9 cellular contexts compared by ENCODE assay signal in the genomic region with DNA sequence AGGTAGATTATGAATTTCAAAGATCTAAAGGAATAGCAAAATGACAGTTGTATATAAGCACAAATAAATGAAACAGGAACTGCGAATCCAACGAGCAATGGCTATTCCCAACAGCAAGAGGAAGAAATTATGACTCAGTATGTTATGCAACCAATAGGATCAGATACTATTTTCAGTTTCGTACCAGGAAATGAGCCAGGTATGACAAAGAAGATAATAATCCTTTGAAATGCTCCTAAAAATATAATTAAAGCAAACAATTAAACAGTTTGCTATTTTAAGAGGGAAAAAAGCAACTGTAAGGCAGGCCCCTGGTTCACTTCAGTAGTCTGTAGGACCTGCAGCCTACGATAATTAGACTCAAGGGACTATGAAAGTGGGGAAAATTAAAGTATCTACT. TPM values are rescaled to one million over a fixed set of nuclear protein-coding genes. Genes with fewer than 3 reads are reported as not detected.
DNase-seq lines count a peak whose midpoint lies in the region; ATAC-seq, FAIRE-seq and TF ChIP-seq lines count a peak whose summit lies in the region.
"Had no signal": no experiment of that assay in that cellular context is flagged by ENCODE, and none has a peak within 500 bp of the region (broad histone marks: within the 10 kb centered on the region; RNA-seq: fewer than 3 reads in every experiment).

No MANE protein-coding gene starts in this region.

- H3K4me3 Mint-ChIP-seq in progenitor cell of endocrine pancreas (ENCODE audit: low read depth), result no peak overlapping the region
- H3K4me3 Mint-ChIP-seq: B cell had no signal

- no peaks in the 10 kb centered on the region for H3K9me3 Mint-ChIP-seq in progenitor cell of endocrine pancreas (ENCODE audit: low read depth)

- H3K27ac ChIP-seq in body of pancreas, result peak overlapping the region; percentile 35 to 77 (median 70)

- H3K4me1 ChIP-seq in body of pancreas, result peaks cover 67% of the 10 kb centered on the region

- H3K4me3 ChIP-seq in body of pancreas, result no peak overlapping the region

- ATAC-seq in body of pancreas (peak; percentile 86), left colon (peak; percentile 82)

- intact Hi-C loops in body of pancreas (cut with DNase I), result no loop called here
- intact Hi-C loops in left colon (cut with DNase I, micrococcal nuclease), result no loop called here
- intact Hi-C loops in posterior cingulate gyrus (cut with DNase I), result no loop called here

- H3K4me1 Mint-ChIP-seq in progenitor cell of endocrine pancreas (ENCODE audit: low read depth), result peaks cover 12% of the 10 kb centered on the region

- no peak overlapping the region for H3K27ac Mint-ChIP-seq in progenitor cell of endocrine pancreas
- H3K27ac Mint-ChIP-seq: B cell had no signal

- peaks cover 3% of the 10 kb centered on the region for H3K36me3 Mint-ChIP-seq in progenitor cell of endocrine pancreas (ENCODE audit: insufficient read depth)

- TF ChIP-seq CTCF in body of pancreas (IDR thresholded peaks at IDR 0.05) (no peak), progenitor cell of endocrine pancreas (IDR thresholded peaks at IDR 0.05; ENCODE audit: unreplicated experiment) (no peak)

- FAIRE-seq in urothelium cell line (lab: Jason Lieb, UNC), result no peak

- H3K27me3 ChIP-seq in body of pancreas, result no peaks in the 10 kb centered on the region

- DNase-seq in NOMO-1 (lab: John Stamatoyannopoulos, UW; ENCODE audit: unreplicated experiment in 2 of 2) (peak; percentile 24 to 76), NOMO-1 treated with dmso at 0.1 percent for 144 hours (lab: John Stamatoyannopoulos, UW; ENCODE audit: unreplicated experiment) (no peak), body of pancreas (peak in 1 of 4 donors; percentile 36), left colon (no peak), urothelium cell line (ENCODE audit: low spot score) (peak; percentile 50), progenitor cell of endocrine pancreas (ENCODE audit: low spot score, unreplicated experiment) (no peak), posterior cingulate gyrus (no peak)
- no peak for DNase-seq in stimulated activated CD4-positive, alpha-beta T cell treated with anti-CD3 and anti-CD28 coated beads, Interleukin-2, amount 100 ng/mL, for 48 hours

- 14 to 16% methylated on average over 4 of the region's 4 CpGs for WGBS in body of pancreas, 2 donors

- H3K27me3 Mint-ChIP-seq in progenitor cell of endocrine pancreas, result no peaks in the 10 kb centered on the region
- H3K27me3 Mint-ChIP-seq: B cell had no signal

- no peaks in the 10 kb centered on the region for H3K36me3 ChIP-seq in body of pancreas (replicated peaks in 1 of 2; ENCODE audit: insufficient read depth in 1 of 2, low read depth in 2 of 2)

- no peaks in the 10 kb centered on the region for H3K9me3 ChIP-seq in body of pancreas

- no peak for TF ChIP-seq POLR2A in body of pancreas (IDR thresholded peaks at IDR 0.05)

RNA-seq across cellular contexts. Expression of a gene that starts 58.9 kb away (rescaled TPM):
- total RNA-seq in body of pancreas (10 to 100 TPM; 47.7 to 75.8 TPM), left colon (10 to 100 TPM; 30.4 to 36.0 TPM), progenitor cell of endocrine pancreas (24.9 and 31.1 TPM in 2 replicates)

Comparison
In these comparisons a context has a peak if more than half of its experiments do, and no peak if none do; other contexts are left out.
1. DNase-seq: peak in NOMO-1 (2 of 2) and urothelium cell line (single experiment); none in NOMO-1 treated with dmso at 0.1 percent for 144 hours (single experiment), left colon (0 of 2), stimulated activated CD4-positive, alpha-beta T cell treated with anti-CD3 and anti-CD28 coated beads, Interleukin-2, amount 100 ng/mL, for 48 hours (0 of 2), progenitor cell of endocrine pancreas (single experiment) and posterior cingulate gyrus (0 of 10).